ENCODE assay signal across 8 cellular contexts in genomic region chr19:33280351-33280921, GRCh38. TPM values are rescaled to one million over a fixed set of nuclear protein-coding genes. Genes with fewer than 3 reads are reported as not detected.
DNase-seq lines count a peak whose midpoint lies in the region; ATAC-seq and TF ChIP-seq lines count a peak whose summit lies in the region.

No MANE protein-coding gene starts in this region.

- H2BK12ac ChIP-seq in trophoblast cell (ENCODE audit: low read length) = peak overlapping the region; percentile 88

- no peak for TF ChIP-seq POLR2A in ovary (IDR thresholded peaks at IDR 0.05)

- ATAC-seq in GM18858 (IDR thresholded peaks at IDR 0.05; ENCODE audit: unreplicated experiment) (peak; percentile 89), HG02610 (IDR thresholded peaks at IDR 0.05; ENCODE audit: unreplicated experiment) (peak; percentile 75), GM19324 (IDR thresholded peaks at IDR 0.05; ENCODE audit: low FRiP score, unreplicated experiment) (no peak)

- H2BK5ac ChIP-seq in trophoblast cell (ENCODE audit: low read depth, low read length, poor library complexity) = no peak overlapping the region

- H3K4me1 ChIP-seq in trophoblast cell (ENCODE audit: control insufficient read depth in 1 of 2, insufficient read depth in 2 of 2, low read length in 2 of 2) = peaks cover 29 to 41% of the 10 kb centered on the region in 2 experiments
- H3K4me1 ChIP-seq in ovary (ENCODE audit: insufficient read depth) = no peaks in the 10 kb centered on the region

- no peaks in the 10 kb centered on the region for H3K9me3 Mint-ChIP-seq in T-helper 2 cell treated with Interferon-gamma antibody and Interleukin-4, amounts not matched to agents 5 μg/mL and 100 μg/mL, for 36 hours

- peaks cover 2% of the 10 kb centered on the region for H3K9me3 ChIP-seq in trophoblast cell (ENCODE audit: insufficient read depth, low read depth, low read length)
- H3K9me3 ChIP-seq in ovary = no peaks in the 10 kb centered on the region

- H3K79me2 ChIP-seq in trophoblast cell (ENCODE audit: control insufficient read depth, insufficient read depth, low read length, poor library complexity) = no peaks in the 10 kb centered on the region

- peak overlapping the region; percentile 57 for H3K18ac ChIP-seq in trophoblast cell (ENCODE audit: low read length)

- H3K4me3 ChIP-seq in trophoblast cell (ENCODE audit: low read depth, low read length) (no peak overlapping the region), ovary (no peak overlapping the region)

- H2AK5ac ChIP-seq in trophoblast cell (ENCODE audit: low read length) = peak overlapping the region; percentile 49

- H3K36me3 ChIP-seq in trophoblast cell (ENCODE audit: control insufficient read depth in 1 of 2, insufficient read depth in 2 of 2, low read length in 2 of 2) (no peaks in the 10 kb centered on the region), ovary (no peaks in the 10 kb centered on the region)

- H4K12ac ChIP-seq in trophoblast cell (ENCODE audit: low read depth, low read length) = no peak overlapping the region

- WGBS in trophoblast cell (ENCODE audit: extremely low coverage, insufficient coverage, insufficient read length) = no CpG with 5 or more reads among the region's 8 CpGs
- 78 to 87% (median 85%) methylated on average over 8 of the region's 8 CpGs for WGBS in ovary, 3 donors

- H3K4me3 Mint-ChIP-seq in T-helper 2 cell treated with Interferon-gamma antibody and Interleukin-4, amounts not matched to agents 5 μg/mL and 100 μg/mL, for 36 hours = peak overlapping the region; percentile 57

- TF ChIP-seq EP300 in ovary (IDR thresholded peaks at IDR 0.05) = no peak

- H3K4me1 Mint-ChIP-seq in T-helper 2 cell treated with Interferon-gamma antibody and Interleukin-4, amounts not matched to agents 5 μg/mL and 100 μg/mL, for 36 hours (ENCODE audit: low read depth) = peaks cover 10% of the 10 kb centered on the region

- peak overlapping the region; percentile 55 for H3K27ac Mint-ChIP-seq in T-helper 2 cell treated with Interferon-gamma antibody and Interleukin-4, amounts not matched to agents 5 μg/mL and 100 μg/mL, for 36 hours

- no peak overlapping the region for H3K4me2 ChIP-seq in trophoblast cell (ENCODE audit: low read length)

- H3K36me3 Mint-ChIP-seq in T-helper 2 cell treated with Interferon-gamma antibody and Interleukin-4, amounts not matched to agents 5 μg/mL and 100 μg/mL, for 36 hours (ENCODE audit: low read depth) = no peaks in the 10 kb centered on the region

- no peaks in the 10 kb centered on the region for H3K27me3 ChIP-seq in trophoblast cell (ENCODE audit: insufficient read depth, low read length)
- H3K27me3 ChIP-seq in ovary = no peaks in the 10 kb centered on the region

- peak overlapping the region; percentile 83 for H2BK120ac ChIP-seq in trophoblast cell (ENCODE audit: insufficient read depth, low read length, poor library complexity)

- peak overlapping the region; percentile 48 for H3K4ac ChIP-seq in trophoblast cell (ENCODE audit: low read depth, low read length)

- TF ChIP-seq CTCF in ovary (IDR thresholded peaks at IDR 0.05) = no peak

- peaks cover 6% of the 10 kb centered on the region for H3K27me3 Mint-ChIP-seq in T-helper 2 cell treated with Interferon-gamma antibody and Interleukin-4, amounts not matched to agents 5 μg/mL and 100 μg/mL, for 36 hours (ENCODE audit: low read depth)

- H4K8ac ChIP-seq in trophoblast cell (ENCODE audit: low read depth, low read length) = no peak overlapping the region

- no peak overlapping the region for H3K23ac ChIP-seq in trophoblast cell (ENCODE audit: low read length)

- H3K79me1 ChIP-seq in trophoblast cell (ENCODE audit: low read length) = peaks cover 34% of the 10 kb centered on the region

- H4K91ac ChIP-seq in trophoblast cell (ENCODE audit: low read depth, low read length) = peak overlapping the region; percentile 72

- intact Hi-C loops in head of caudate nucleus (cut with DNase I) (no loop called here), ovary (cut with DNase I) (no loop called here)

- H2AFZ ChIP-seq in trophoblast cell (ENCODE audit: insufficient read depth, low read length, poor library complexity) = no peak overlapping the region

- H3K9ac ChIP-seq in trophoblast cell (ENCODE audit: low read length) = no peak overlapping the region

- peak overlapping the region; percentile 73 for H3K14ac ChIP-seq in trophoblast cell (ENCODE audit: low read length)

- H3K27ac ChIP-seq in trophoblast cell (ENCODE audit: low read depth, low read length) = no peak overlapping the region
- no peak overlapping the region for H3K27ac ChIP-seq in ovary

- peak; percentile 72 for DNase-seq in T-helper 2 cell treated with Interferon-gamma antibody and Interleukin-4, amounts not matched to agents 5 μg/mL and 100 μg/mL, for 36 hours (ENCODE audit: low spot score)
- DNase-seq in trophoblast cell (no peak), head of caudate nucleus (no peak), ovary (no peak), germinal center (ENCODE audit: low spot score) (no peak)

RNA-seq across cellular contexts. Expression of gene CEBPA, which starts 21.9 kb away (rescaled TPM):
- polyA plus RNA-seq in trophoblast cell (2013) = 148 and 169 TPM in 2 replicates
- 1 to 10 TPM; 1.5 to 6.1 (median 3.7) TPM for total RNA-seq in ovary
- polyA plus RNA-seq in ovary = 1 to 10 TPM in 1 of 2 donors, under 1 TPM in 1; 0.92 to 4.3 TPM

RNA-seq across cellular contexts. Expression of gene SLC7A10, which starts 54.8 kb away (rescaled TPM):
- polyA plus RNA-seq in trophoblast cell (2013) = 0.81 and 0.99 TPM in 2 replicates
- not detected for total RNA-seq in ovary
- not detected for polyA plus RNA-seq in ovary
